ENCODE assay signal across 12 cellular contexts in genomic region chr2:48346124-48346536, GRCh38. TPM values are rescaled to one million over a fixed set of nuclear protein-coding genes. Genes with fewer than 3 reads are reported as not detected.
DNase-seq lines count a peak whose midpoint lies in the region; TF ChIP-seq lines count a peak whose summit lies in the region.
"Had no signal": no experiment of that assay in that cellular context is flagged by ENCODE, and none has a peak within 500 bp of the region (broad histone marks: within the 10 kb centered on the region; RNA-seq: fewer than 3 reads in every experiment).

No MANE protein-coding gene starts in this region.

- TF ChIP-seq CTCF in chondrocyte (IDR thresholded peaks at IDR 0.05) (no peak), liver (IDR thresholded peaks at IDR 0.05; ENCODE audit: low read depth, low read length, missing input control) (no peak), tibial nerve (IDR thresholded peaks at IDR 0.05) (no peak)

- peaks cover 23% of the 10 kb centered on the region for H3K4me1 Mint-ChIP-seq in chondrocyte (ENCODE audit: low read depth)

- no peaks in the 10 kb centered on the region for H3K9me2 ChIP-seq in Karpas-422 (replicated peaks; ENCODE audit: insufficient read depth, low read length)

- H3K27me3 Mint-ChIP-seq in chondrocyte (ENCODE audit: low read depth) = no peaks in the 10 kb centered on the region
- H3K27me3 Mint-ChIP-seq: stimulated activated naive CD8-positive, alpha-beta T cell treated with anti-CD3 and anti-CD28 coated beads, Interleukin-15, Interleukin-2, amounts not matched to agents 100 ng/mL and 50 ng/mL, for 24 hours had no signal

- H3K4me1 ChIP-seq in HUES48 (ENCODE audit: control insufficient read depth, insufficient read depth, low read length) (peaks cover 5% of the 10 kb centered on the region; the same call in 1 of the 2 replicates), liver (ENCODE audit: control insufficient read depth in 4 of 4, insufficient read depth in 4 of 4, low read length in 3 of 4) (peaks cover 8 to 53% (median 14%) of the 10 kb centered on the region in 4 donors), tibial nerve (peaks cover 0 to 75% (median 20%) of the 10 kb centered on the region in 4 donors), Karpas-422 (ENCODE audit: low read length) (peaks cover 19% of the 10 kb centered on the region)

- H3K4me3 ChIP-seq in HUES48 (ENCODE audit: low read depth, low read length) (no peak overlapping the region), liver (ENCODE audit: low read depth in 1 of 3, low read length in 3 of 3) (peak overlapping the region in 1 of 3 donors; percentile 11), tibial nerve (no peak overlapping the region), Karpas-422 (ENCODE audit: low read length) (no peak overlapping the region)
- H3K4me3 ChIP-seq: HAP-1 had no signal

- peaks cover 19% of the 10 kb centered on the region for H3K36me3 Mint-ChIP-seq in chondrocyte (ENCODE audit: low read depth)

- H3K36me3 ChIP-seq in HUES48 (ENCODE audit: control insufficient read depth, insufficient read depth, low read length) (peaks cover 30% of the 10 kb centered on the region), liver (ENCODE audit: control insufficient read depth in 4 of 4, insufficient read depth in 3 of 4, low read depth in 1 of 4, low read length in 3 of 4) (peaks cover 0 to 13% (median 3%) of the 10 kb centered on the region in 4 donors), tibial nerve (peaks cover 0 to 49% (median 0%) of the 10 kb centered on the region in 3 donors), Karpas-422 (ENCODE audit: insufficient read depth, low read length) (peaks cover 44% of the 10 kb centered on the region)

- H3K27ac ChIP-seq in HUES48 (ENCODE audit: low read depth, low read length) (peak overlapping the region; percentile 32), liver (ENCODE audit: low read depth in 1 of 2, low read length in 2 of 2) (peak overlapping the region; percentile 73 to 78), tibial nerve (peak overlapping the region in 3 of 4 donors; percentile 20 to 58 (median 54)), Karpas-422 (ENCODE audit: low read length) (no peak overlapping the region)

- peak in 1 of 2 donors; percentile 32 for TF ChIP-seq EP300 in tibial nerve (IDR thresholded peaks at IDR 0.05)

- H3K4me2 ChIP-seq in Karpas-422 (ENCODE audit: low read depth, low read length, poor library complexity, severe bottlenecking) = no peak overlapping the region

- no peaks in the 10 kb centered on the region for H4K20me1 ChIP-seq in Karpas-422 (ENCODE audit: insufficient read depth, low read depth, low read length)

- no peak overlapping the region for H2AFZ ChIP-seq in Karpas-422 (ENCODE audit: low read length)

- peaks cover 13% of the 10 kb centered on the region for H3K9me3 ChIP-seq in HUES48 (ENCODE audit: control insufficient read depth, insufficient read depth, low read length)
- H3K9me3 ChIP-seq in liver (ENCODE audit: control insufficient read depth in 4 of 4, low read length in 3 of 4) = peaks cover 0 to 2% (median 0%) of the 10 kb centered on the region in 4 donors
- peaks cover 0 to 27% (median 7%) of the 10 kb centered on the region in 4 donors for H3K9me3 ChIP-seq in tibial nerve
- peaks cover 3% of the 10 kb centered on the region for H3K9me3 ChIP-seq in Karpas-422 (ENCODE audit: low read length)

- DNase-seq in chondrocyte (ENCODE audit: low spot score) (no peak), tibial nerve (ENCODE audit: low spot score in 2 of 2) (peak in 1 of 2 donors; percentile 27), mesenteric fat pad (ENCODE audit: low spot score) (no peak), Karpas-422 (no peak), NK-92 (lab: John Stamatoyannopoulos, UW; ENCODE audit: unreplicated experiment) (no peak), 8988T (no peak)
- DNase-seq: activated T-cell treated with anti-CD3 and anti-CD28 coated beads, Interleukin-2, amount 50 U/mL, for 4 hours; NCI-H524 had no signal

- H3K9me3 Mint-ChIP-seq in chondrocyte (ENCODE audit: low read depth) = peaks cover 19% of the 10 kb centered on the region

- no peak for TF ChIP-seq POLR2A in tibial nerve (IDR thresholded peaks at IDR 0.05)

- H3K79me2 ChIP-seq in Karpas-422 (ENCODE audit: low read length) = peaks cover 100% of the 10 kb centered on the region

- no peak overlapping the region for H3K9ac ChIP-seq in HUES48 (ENCODE audit: low read depth, low read length)
- peak overlapping the region in 1 of 2 donors; percentile 68 for H3K9ac ChIP-seq in liver (ENCODE audit: low read depth in 1 of 2, low read length in 2 of 2)
- no peak overlapping the region for H3K9ac ChIP-seq in Karpas-422 (ENCODE audit: low read length)

- no peak overlapping the region for H3K4me3 Mint-ChIP-seq in chondrocyte (ENCODE audit: unreplicated experiment)
- H3K4me3 Mint-ChIP-seq: activated T-cell treated with anti-CD3 and anti-CD28 coated beads, Interleukin-2, amount 50 U/mL, for 4 hours; stimulated activated naive CD8-positive, alpha-beta T cell treated with anti-CD3 and anti-CD28 coated beads, Interleukin-15, Interleukin-2, amounts not matched to agents 100 ng/mL and 50 ng/mL, for 24 hours had no signal

- 27% methylated on average over 2 of the region's 2 CpGs for WGBS in liver
- 18 to 24% methylated on average over 2 of the region's 2 CpGs for WGBS in tibial nerve, 2 donors

- no peaks in the 10 kb centered on the region for H3K27me3 ChIP-seq in HUES48 (ENCODE audit: control insufficient read depth, insufficient read depth, low read length)
- H3K27me3 ChIP-seq in liver (ENCODE audit: control insufficient read depth in 4 of 4, insufficient read depth in 4 of 4, low read length in 3 of 4) = no peaks in the 10 kb centered on the region
- no peaks in the 10 kb centered on the region for H3K27me3 ChIP-seq in tibial nerve
- H3K27me3 ChIP-seq in Karpas-422 (ENCODE audit: low read length) = no peaks in the 10 kb centered on the region

- TF ChIP-seq RAD21 in liver (IDR thresholded peaks at IDR 0.05) = peak; percentile 50 to 51

- peak overlapping the region; percentile 74 for H3K27ac Mint-ChIP-seq in chondrocyte (ENCODE audit: unreplicated experiment)
- H3K27ac Mint-ChIP-seq: stimulated activated naive CD8-positive, alpha-beta T cell treated with anti-CD3 and anti-CD28 coated beads, Interleukin-15, Interleukin-2, amounts not matched to agents 100 ng/mL and 50 ng/mL, for 24 hours had no signal

TF ChIP-seq in liver, 16 proteins besides CTCF, POLR2A, EP300 and RAD21 (continues in another document):
- peak; percentile 13 for TF ChIP-seq FOXA2 (IDR thresholded peaks at IDR 0.05)
- no peak for TF ChIP-seq EGR1 (IDR thresholded peaks at IDR 0.05; ENCODE audit: low read depth in 2 of 2)
- peak; percentile 25 for TF ChIP-seq MAX (IDR thresholded peaks at IDR 0.05)
- no peak for TF ChIP-seq TAF1 (conservative IDR thresholded peaks at IDR 0.05)
- TF ChIP-seq, protein P1, sequence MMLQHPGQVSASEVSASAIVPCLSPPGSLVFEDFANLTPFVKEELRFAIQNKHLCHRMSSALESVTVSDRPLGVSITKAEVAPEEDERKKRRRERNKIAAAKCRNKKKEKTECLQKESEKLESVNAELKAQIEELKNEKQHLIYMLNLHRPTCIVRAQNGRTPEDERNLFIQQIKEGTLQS (IDR thresholded peaks at IDR 0.05) = peak; percentile 57
- TF ChIP-seq SP1 (IDR thresholded peaks at IDR 0.05) = peak; percentile 14
- no peak for TF ChIP-seq GABPA (IDR thresholded peaks at IDR 0.05 in 1 of 2, conservative IDR thresholded peaks at IDR 0.05 in 1 of 2)
- peak; percentile 28 for TF ChIP-seq ZBTB33 (IDR thresholded peaks at IDR 0.05)
- peak; percentile 41 to 68 for TF ChIP-seq RXRA (IDR thresholded peaks at IDR 0.05)
- peak; percentile 9 for TF ChIP-seq NR2F2 (IDR thresholded peaks at IDR 0.05)
- no peak for TF ChIP-seq FOXA1 (IDR thresholded peaks at IDR 0.05)

RNA-seq across cellular contexts. Expression of gene FOXN2, which starts 31.6 kb away (rescaled TPM):
- total RNA-seq in chondrocyte = 6.9 to 12.9 TPM (median 12.2 TPM) in 3 replicates
- total RNA-seq in liver = 10 to 100 TPM; 23.8 to 27.5 TPM
- polyA plus RNA-seq in liver = 10 to 100 TPM in 1 of 2 donors, 1 to 10 TPM in 1; 6.4 to 18.6 TPM
- total RNA-seq in tibial nerve = 10 to 100 TPM; 38.9 to 52.4 (median 45.9) TPM
- 39.8 TPM for total RNA-seq in mesenteric fat pad
- total RNA-seq in Karpas-422 (2014; rRNA removed; shearing (Covaris generic); ENCODE audit: low replicate concordance) = 23.4 and 60.8 TPM in 2 replicates
